In genomic region chr15:23402544-23402943, GRCh38 we compare ENCODE assay signal across 31 cellular contexts. TPM values are rescaled to one million over a fixed set of nuclear protein-coding genes. Genes with fewer than 3 reads are reported as not detected.
"Had no signal": no experiment of that assay in that cellular context is flagged by ENCODE, and none has a peak within 500 bp of the region (broad histone marks: within the 10 kb centered on the region; RNA-seq: fewer than 3 reads in every experiment).

No MANE protein-coding gene starts in this region.

- ATAC-seq: activated naive CD4-positive, alpha-beta T cell treated with anti-CD3 and anti-CD28 coated beads, Interleukin-2, amount 50 U/mL, for 72 hours; activated T-cell treated with anti-CD3 and anti-CD28 coated beads, Interleukin-2, amount 50 U/mL, for 4 hours; Panc1; T-cell had no signal

- H3K9ac ChIP-seq: KMS-11 had no signal

- H3K4me2 ChIP-seq: KMS-11 had no signal

- DNase-seq: activated B cell treated with CpG ODN at 0.5 μM for 24 hours; activated CD4-positive, alpha-beta T cell treated with anti-CD3 and anti-CD28 coated beads for 1 hour; activated CD4-positive, alpha-beta T cell treated with anti-CD3 and anti-CD28 coated beads, Interleukin-2, amount 10 ng/mL, durations not matched to agents 24 days and 14 days; activated CD4-positive, alpha-beta T cell treated with anti-CD3 and anti-CD28 coated beads, Interleukin-2, amount 50 U/mL, for 48 hours; activated CD8-positive, alpha-beta memory T cell treated with anti-CD3 and anti-CD28 coated beads for 24 hours; activated effector memory CD4-positive, alpha-beta T cell treated with anti-CD3 and anti-CD28 coated beads, Interleukin-2, amount 50 U/mL, for 16 hours; activated naive CD4-positive, alpha-beta T cell treated with Interleukin-2 at 50 U/mL for 16 hours; activated T-cell treated with anti-CD3 and anti-CD28 coated beads, Interleukin-2, amount 50 U/mL, for 4 hours; amygdala; central memory CD4-positive, alpha-beta T cell; IMR-90; NCI-H1105; NCI-H1436; NCI-H1694 treated with DMSO at 0.1 percent for 48 hours; NCI-H2029 treated with DMSO at 0.1 percent for 48 hours; NCI-H345; NCI-H510A; NCI-H526 treated with DMSO at 0.1 percent for 48 hours; NCI-H82; NK-92 treated with Interleukin-12 subunit alpha and Interleukin-12 subunit beta, amount 100 ng/mL, for 24 hours; OCI-M1; RPMI8226; SHP77; T-cell; T-helper 2 cell; T1000 had no signal

- H3K27ac ChIP-seq: KMS-11 had no signal

- FAIRE-seq: TTC549 had no signal

RNA-seq across cellular contexts. Expression of gene GOLGA6L2, which starts 44.5 kb away (rescaled TPM):
- total RNA-seq: activated B cell treated with CpG ODN at 0.5 μM for 24 hours; activated CD4-positive, alpha-beta T cell treated with anti-CD3 and anti-CD28 coated beads, Interleukin-2, amount 10 ng/mL, durations not matched to agents 24 days and 14 days; activated naive CD4-positive, alpha-beta T cell treated with anti-CD3 and anti-CD28 coated beads, Interleukin-2, amount 50 U/mL, for 72 hours; activated T-cell treated with anti-CD3 and anti-CD28 coated beads, Interleukin-2, amount 50 U/mL, for 4 hours; IMR-90; MCF 10A; T-cell had no signal
- polyA plus RNA-seq: IMR-90 had no signal

RNA-seq across cellular contexts. Expression of gene GOLGA8S, which starts 48.0 kb away (rescaled TPM):
- total RNA-seq: activated T-cell treated with anti-CD3 and anti-CD28 coated beads, Interleukin-2, amount 50 U/mL, for 4 hours had no signal
